ENCODE assay signal across 9 cellular contexts in the genomic region with DNA sequence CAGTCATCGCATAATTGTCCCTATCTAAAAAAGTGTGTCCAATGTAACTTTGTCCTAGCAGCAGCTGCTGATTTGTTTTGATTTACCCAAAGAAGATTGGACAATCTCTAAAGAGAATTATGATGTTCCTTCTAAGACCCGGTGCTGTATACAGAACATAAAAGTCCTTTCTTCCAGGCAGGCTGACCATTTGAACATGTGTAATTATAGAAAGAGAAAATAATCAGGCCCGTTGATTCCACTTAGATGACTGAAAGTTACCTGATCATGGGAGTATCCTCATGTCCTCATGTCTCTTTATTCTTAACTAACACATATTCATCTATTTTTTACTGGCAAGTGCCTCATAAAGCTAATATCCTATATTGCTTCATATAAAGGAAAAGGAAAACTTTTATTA.
"Had no signal": no experiment of that assay in that cellular context is flagged by ENCODE, and none has a peak within 500 bp of the region (broad histone marks: within the 10 kb centered on the region; RNA-seq: fewer than 3 reads in every experiment).

No MANE protein-coding gene starts in this region.

- H3K9me3 Mint-ChIP-seq: IgD-negative memory B cell had no signal

- H2AFZ ChIP-seq: GM23248 had no signal

- H3K36me3 Mint-ChIP-seq: IgD-negative memory B cell had no signal

- ATAC-seq: HCT116, HepG2 had no signal

- H3K27me3 Mint-ChIP-seq: IgD-negative memory B cell had no signal

- DNase-seq: GM23248, GOT3, H7, HFFc6 had no signal

- H3K4me3 ChIP-seq: GM23248, HAP-1 had no signal

- H3K4me1 ChIP-seq: HAP-1 had no signal

- H3K27ac Mint-ChIP-seq: HFFc6, IgD-negative memory B cell had no signal

- H3K4me3 Mint-ChIP-seq: HFFc6, IgD-negative memory B cell had no signal

- H3K4me1 Mint-ChIP-seq: IgD-negative memory B cell had no signal

- H3K9ac ChIP-seq: GM23248 had no signal

- H3K27ac ChIP-seq: GM23248, HL-60 had no signal

- H3K9me3 ChIP-seq: HAP-1 had no signal

- H3K36me3 ChIP-seq: HAP-1 had no signal
